ENCODE assay signal across 1 cellular context in genomic region chr19:19458110-19458816, GRCh38.
TF ChIP-seq lines count a peak whose summit lies in the region.

No MANE protein-coding gene starts in this region.

TF ChIP-seq in SK-N-SH treated with all-trans-retinoic acid at 6 μM for 48 hours, 23 proteins besides CTCF, POLR2A, EP300 and RAD21 (continued from another document):
- TF ChIP-seq CREB5 (CRISPR knock-in tag; IDR thresholded peaks at IDR 0.05; ENCODE audit: low read depth), result no peak
